ENCODE assay signal across 2 cellular contexts in genomic region chr3:14935577-14936345, GRCh38.
TF ChIP-seq lines count a peak whose summit lies in the region.

No MANE protein-coding gene starts in this region.

TF ChIP-seq in HEK293T, 16 proteins besides CTCF, POLR2A, EP300 and RAD21 (continued from another document):
- TF ChIP-seq TARDBP (IDR thresholded peaks at IDR 0.05) (no peak), LEF1 (IDR thresholded peaks at IDR 0.05; ENCODE audit: borderline replicate concordance) (no peak), ELF4 (IDR thresholded peaks at IDR 0.05) (no peak), ARNT (IDR thresholded peaks at IDR 0.05) (no peak), SP1 (IDR thresholded peaks at IDR 0.05) (no peak), SUZ12 (IDR thresholded peaks at IDR 0.05) (no peak), L3MBTL2 (conservative IDR thresholded peaks at IDR 0.05) (no peak), FOXM1 (IDR thresholded peaks at IDR 0.05; ENCODE audit: borderline replicate concordance) (no peak)

TF ChIP-seq in K562, 482 proteins besides CTCF, POLR2A, EP300 and RAD21 (continued from another document):
- TF ChIP-seq RERE (CRISPR knock-in tag; IDR thresholded peaks at IDR 0.05; ENCODE audit: borderline replicate concordance) = no peak
- peak; percentile 15; the same call in 1 of the 2 replicates for TF ChIP-seq C11orf30 (IDR thresholded peaks at IDR 0.05; ENCODE audit: low read depth)
- TF ChIP-seq, protein P1, sequence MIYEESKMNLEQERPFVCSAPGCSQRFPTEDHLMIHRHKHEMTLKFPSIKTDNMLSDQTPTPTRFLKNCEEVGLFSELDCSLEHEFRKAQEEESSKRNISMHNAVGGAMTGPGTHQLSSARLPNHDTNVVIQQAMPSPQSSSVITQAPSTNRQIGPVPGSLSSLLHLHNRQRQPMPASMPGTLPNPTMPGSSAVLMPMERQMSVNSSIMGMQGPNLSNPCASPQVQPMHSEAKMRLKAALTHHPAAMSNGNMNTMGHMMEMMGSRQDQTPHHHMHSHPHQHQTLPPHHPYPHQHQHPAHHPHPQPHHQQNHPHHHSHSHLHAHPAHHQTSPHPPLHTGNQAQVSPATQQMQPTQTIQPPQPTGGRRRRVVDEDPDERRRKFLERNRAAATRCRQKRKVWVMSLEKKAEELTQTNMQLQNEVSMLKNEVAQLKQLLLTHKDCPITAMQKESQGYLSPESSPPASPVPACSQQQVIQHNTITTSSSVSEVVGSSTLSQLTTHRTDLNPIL (CRISPR knock-in tag; IDR thresholded peaks at IDR 0.05) = no peak
- no peak for TF ChIP-seq TRIM24 (IDR thresholded peaks at IDR 0.05)
- TF ChIP-seq RBBP5 (IDR thresholded peaks at IDR 0.05; ENCODE audit: borderline replicate concordance, insufficient read depth, low read length, poor library complexity, severe bottlenecking) = no peak
- TF ChIP-seq JUND (IDR thresholded peaks at IDR 0.05; ENCODE audit: borderline replicate concordance, low read depth, low read length) = no peak
- TF ChIP-seq JUND (tag; IDR thresholded peaks at IDR 0.05; ENCODE audit: borderline replicate concordance, low read depth, low read length) = 0 out of 3 replicates have a peak, but pooled peaks have one; percentile 50
- peak; percentile 66 for TF ChIP-seq MEIS2 (IDR thresholded peaks at IDR 0.05; ENCODE audit: partially characterized antibody)
- peak; percentile 91 for TF ChIP-seq ZNF384 (IDR thresholded peaks at IDR 0.05; ENCODE audit: low read depth, low read length)
- TF ChIP-seq BDP1 (IDR thresholded peaks at IDR 0.05; ENCODE audit: insufficient read depth, insufficient read length) = no peak
- no peak for TF ChIP-seq XRCC4 (IDR thresholded peaks at IDR 0.05; ENCODE audit: extremely low read depth, insufficient read depth, insufficient read length)
- no peak for TF ChIP-seq PBX2 (CRISPR knock-in tag; IDR thresholded peaks at IDR 0.05; ENCODE audit: low read depth)
- TF ChIP-seq PBX2 (tag; conservative IDR thresholded peaks at IDR 0.05; ENCODE audit: low read depth) = peak; percentile 82
- TF ChIP-seq TRIM28 (IDR thresholded peaks at IDR 0.05) = no peak
- TF ChIP-seq BCOR (IDR thresholded peaks at IDR 0.05) = 0 out of 2 replicates have a peak, but pooled peaks have one; percentile 24
- TF ChIP-seq, protein P2, sequence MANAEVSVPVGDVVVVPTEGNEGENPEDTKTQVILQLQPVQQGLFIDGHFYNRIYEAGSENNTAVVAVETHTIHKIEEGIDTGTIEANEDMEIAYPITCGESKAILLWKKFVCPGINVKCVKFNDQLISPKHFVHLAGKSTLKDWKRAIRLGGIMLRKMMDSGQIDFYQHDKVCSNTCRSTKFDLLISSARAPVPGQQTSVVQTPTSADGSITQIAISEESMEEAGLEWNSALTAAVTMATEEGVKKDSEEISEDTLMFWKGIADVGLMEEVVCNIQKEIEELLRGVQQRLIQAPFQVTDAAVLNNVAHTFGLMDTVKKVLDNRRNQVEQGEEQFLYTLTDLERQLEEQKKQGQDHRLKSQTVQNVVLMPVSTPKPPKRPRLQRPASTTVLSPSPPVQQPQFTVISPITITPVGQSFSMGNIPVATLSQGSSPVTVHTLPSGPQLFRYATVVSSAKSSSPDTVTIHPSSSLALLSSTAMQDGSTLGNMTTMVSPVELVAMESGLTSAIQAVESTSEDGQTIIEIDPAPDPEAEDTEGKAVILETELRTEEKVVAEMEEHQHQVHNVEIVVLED (CRISPR knock-in tag; IDR thresholded peaks at IDR 0.05) = no peak
- no peak for TF ChIP-seq EWSR1 (IDR thresholded peaks at IDR 0.05; ENCODE audit: borderline replicate concordance, low read depth, partially characterized antibody)
- TF ChIP-seq CC2D1A (IDR thresholded peaks at IDR 0.05) = no peak
- no peak for TF ChIP-seq SAFB (IDR thresholded peaks at IDR 0.05; ENCODE audit: borderline replicate concordance, low read depth, low read length)
- TF ChIP-seq SREBF2 (CRISPR knock-in tag; IDR thresholded peaks at IDR 0.05) = no peak
- TF ChIP-seq SRSF7 (optimal IDR thresholded peaks at IDR 0.05; ENCODE audit: low read depth, low read length) = no peak
- TF ChIP-seq HNRNPK (IDR thresholded peaks at IDR 0.05; ENCODE audit: low read depth, low read length, poor library complexity, severe bottlenecking) = no peak
- TF ChIP-seq PKNOX1 (IDR thresholded peaks at IDR 0.05) = peak; percentile 76
- no peak for TF ChIP-seq CTBP1 (IDR thresholded peaks at IDR 0.05; ENCODE audit: borderline replicate concordance)
- TF ChIP-seq MAFK (IDR thresholded peaks at IDR 0.05; ENCODE audit: low read length) = peak; percentile 22; the same call in 1 of the 2 replicates
- TF ChIP-seq, protein P3, sequence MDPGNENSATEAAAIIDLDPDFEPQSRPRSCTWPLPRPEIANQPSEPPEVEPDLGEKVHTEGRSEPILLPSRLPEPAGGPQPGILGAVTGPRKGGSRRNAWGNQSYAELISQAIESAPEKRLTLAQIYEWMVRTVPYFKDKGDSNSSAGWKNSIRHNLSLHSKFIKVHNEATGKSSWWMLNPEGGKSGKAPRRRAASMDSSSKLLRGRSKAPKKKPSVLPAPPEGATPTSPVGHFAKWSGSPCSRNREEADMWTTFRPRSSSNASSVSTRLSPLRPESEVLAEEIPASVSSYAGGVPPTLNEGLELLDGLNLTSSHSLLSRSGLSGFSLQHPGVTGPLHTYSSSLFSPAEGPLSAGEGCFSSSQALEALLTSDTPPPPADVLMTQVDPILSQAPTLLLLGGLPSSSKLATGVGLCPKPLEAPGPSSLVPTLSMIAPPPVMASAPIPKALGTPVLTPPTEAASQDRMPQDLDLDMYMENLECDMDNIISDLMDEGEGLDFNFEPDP (CRISPR knock-in tag; IDR thresholded peaks at IDR 0.05) = no peak
- no peak for TF ChIP-seq THRAP3 (IDR thresholded peaks at IDR 0.05; ENCODE audit: borderline replicate concordance)
